14 cellular contexts compared by ENCODE assay signal in the genomic region with DNA sequence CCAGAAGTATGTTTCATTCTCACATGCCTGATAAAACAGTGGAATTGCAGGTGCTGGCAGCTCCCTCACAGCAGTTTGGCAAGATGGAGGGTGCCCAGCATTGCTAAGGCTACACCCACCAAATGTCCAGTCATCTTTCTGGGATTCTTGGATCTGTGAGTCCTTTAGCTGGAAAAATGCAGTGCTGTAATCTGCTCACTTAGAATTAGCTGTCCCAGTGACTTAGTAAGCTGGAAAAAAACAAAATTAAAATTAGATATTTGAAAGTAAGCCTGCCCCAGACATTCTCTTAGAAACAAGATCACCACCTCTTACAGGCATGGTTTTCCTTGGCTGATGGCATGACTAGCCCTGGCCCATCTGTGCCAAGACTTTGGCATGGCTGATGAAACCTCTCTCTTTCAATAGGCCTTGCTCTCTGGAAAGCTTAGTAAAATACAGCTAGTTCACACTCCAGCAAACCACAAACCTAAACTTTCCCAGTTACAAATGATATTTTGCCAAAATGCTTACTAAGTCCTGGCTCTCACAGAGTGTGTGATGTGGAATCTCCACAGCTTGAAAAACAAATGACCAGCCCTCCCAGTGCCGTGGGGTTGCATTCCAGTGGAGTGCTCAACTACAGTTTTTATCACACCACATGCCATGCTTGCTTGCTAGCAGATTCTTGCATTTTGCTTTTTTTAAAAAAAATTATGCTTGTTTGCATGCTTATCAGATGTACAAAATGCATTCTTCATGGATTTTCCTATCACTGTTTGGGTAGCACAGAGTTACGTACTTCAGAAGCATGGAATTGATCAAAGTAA.
A peak's percentile ranks its signal among the peaks of the same experiment; 100 is the strongest.
DNase-seq lines count a peak whose midpoint lies in the region; ATAC-seq, FAIRE-seq and TF ChIP-seq lines count a peak whose summit lies in the region.
"Had no signal": no experiment of that assay in that cellular context is flagged by ENCODE, and none has a peak within 500 bp of the region (broad histone marks: within the 10 kb centered on the region; RNA-seq: fewer than 3 reads in every experiment).

No MANE protein-coding gene starts in this region.

- TF ChIP-seq CTCF in A673 (conservative IDR thresholded peaks at IDR 0.05; ENCODE audit: low read depth, low read length) (no peak), nephron (IDR thresholded peaks at IDR 0.05; ENCODE audit: unreplicated experiment in 3 of 3) (no peak), D721Med (IDR thresholded peaks at IDR 0.05; ENCODE audit: insufficient read depth, missing control alignments) (no peak)

- intact Hi-C loops in A673 (cut with micrococcal nuclease; ENCODE audit: unreplicated experiment) = no loop called here

- H3K36me3 ChIP-seq in A673 (ENCODE audit: insufficient read depth, low read length, poor library complexity, severe bottlenecking) (no peaks in the 10 kb centered on the region), MG63 (no peaks in the 10 kb centered on the region; the same call in none of the 2 replicates)
- H3K36me3 ChIP-seq: HAP-1, neutrophil had no signal

- H3K27ac Mint-ChIP-seq in nephron = peak overlapping the region; percentile 82 to 88 (median 82)

- H3K4me1 Mint-ChIP-seq in nephron = peaks cover 74% of the 10 kb centered on the region

- no peak for ATAC-seq in HG03565 (IDR thresholded peaks at IDR 0.05; ENCODE audit: unreplicated experiment)
- ATAC-seq in HG03039 (IDR thresholded peaks at IDR 0.05; ENCODE audit: unreplicated experiment) = no peak

- no peak overlapping the region for H3K4me3 ChIP-seq in A673 (ENCODE audit: low read depth, low read length, poor library complexity, severe bottlenecking)
- no peak overlapping the region for H3K4me3 ChIP-seq in MG63
- H3K4me3 ChIP-seq: HAP-1 had no signal

- FAIRE-seq in D721Med (lab: Jason Lieb, UNC) = no peak

- peaks cover 36% of the 10 kb centered on the region for H3K4me1 ChIP-seq in A673 (ENCODE audit: insufficient read depth, low read length, poor library complexity, severe bottlenecking)

- CTCF ChIA-PET in A673 (lab: Charles Lee) = no interaction called here

- BruUV-seq in A673 (replicated peaks; lab: Mats Ljungman, UMichigan) = TSS peak; percentile 71

- peaks cover 33% of the 10 kb centered on the region for H3K36me3 Mint-ChIP-seq in nephron (ENCODE audit: low read depth)

- POLR2A ChIA-PET in A673 (lab: Charles Lee; ENCODE audit: low non-redundant PET) = interaction anchor here (0.6 kb wide), 1 partner anchor 342 kb away, joined by 3 read pairs; no protein-coding TSS in a partner anchor

- H3K27me3 ChIP-seq in A673 (replicated peaks; ENCODE audit: insufficient read depth, low read depth, low read length, poor library complexity) = no peaks in the 10 kb centered on the region
- no peaks in the 10 kb centered on the region for H3K27me3 ChIP-seq in MG63
- H3K27me3 ChIP-seq: neutrophil had no signal

- H3K9me3 Mint-ChIP-seq in nephron = no peaks in the 10 kb centered on the region

- DNase-seq in A673 (ENCODE audit: low spot score) (peak; percentile 58), MG63 (peak; percentile 92), fibroblast of gingiva (ENCODE audit: low read depth) (peak; percentile 97), NCI-H774 (lab: John Stamatoyannopoulos, UW) (no peak), D721Med (ENCODE audit: insufficient read length, low spot score) (no peak)
- DNase-seq: activated naive CD4-positive, alpha-beta T cell treated with anti-CD3 and anti-CD28 coated beads, Interleukin-2, amount 50 U/mL, for 16 hours; glutamatergic neuron had no signal

- no peak overlapping the region for H3K4me3 Mint-ChIP-seq in nephron

- no peaks in the 10 kb centered on the region for H3K27me3 Mint-ChIP-seq in nephron (ENCODE audit: low read depth)

- peak overlapping the region; percentile 88 for H3K27ac ChIP-seq in A673 (ENCODE audit: low read depth, low read length, poor library complexity, severe bottlenecking)
- H3K27ac ChIP-seq: C4-2B, neutrophil, VCaP had no signal

- H3K9me3 ChIP-seq in A673 (ENCODE audit: low read depth, low read length, poor library complexity, severe bottlenecking) (no peaks in the 10 kb centered on the region), MG63 (no peaks in the 10 kb centered on the region)
- H3K9me3 ChIP-seq: HAP-1, neutrophil had no signal

Comparison
In these comparisons a context has a peak if more than half of its experiments do, and no peak if none do; other contexts are left out.
1. DNase-seq: peak in A673 (single experiment), MG63 (single experiment) and fibroblast of gingiva (single experiment); none in NCI-H774 (single experiment) and D721Med (single experiment).